Comparison of ENCODE assay signal across 9 cellular contexts in the genomic region with DNA sequence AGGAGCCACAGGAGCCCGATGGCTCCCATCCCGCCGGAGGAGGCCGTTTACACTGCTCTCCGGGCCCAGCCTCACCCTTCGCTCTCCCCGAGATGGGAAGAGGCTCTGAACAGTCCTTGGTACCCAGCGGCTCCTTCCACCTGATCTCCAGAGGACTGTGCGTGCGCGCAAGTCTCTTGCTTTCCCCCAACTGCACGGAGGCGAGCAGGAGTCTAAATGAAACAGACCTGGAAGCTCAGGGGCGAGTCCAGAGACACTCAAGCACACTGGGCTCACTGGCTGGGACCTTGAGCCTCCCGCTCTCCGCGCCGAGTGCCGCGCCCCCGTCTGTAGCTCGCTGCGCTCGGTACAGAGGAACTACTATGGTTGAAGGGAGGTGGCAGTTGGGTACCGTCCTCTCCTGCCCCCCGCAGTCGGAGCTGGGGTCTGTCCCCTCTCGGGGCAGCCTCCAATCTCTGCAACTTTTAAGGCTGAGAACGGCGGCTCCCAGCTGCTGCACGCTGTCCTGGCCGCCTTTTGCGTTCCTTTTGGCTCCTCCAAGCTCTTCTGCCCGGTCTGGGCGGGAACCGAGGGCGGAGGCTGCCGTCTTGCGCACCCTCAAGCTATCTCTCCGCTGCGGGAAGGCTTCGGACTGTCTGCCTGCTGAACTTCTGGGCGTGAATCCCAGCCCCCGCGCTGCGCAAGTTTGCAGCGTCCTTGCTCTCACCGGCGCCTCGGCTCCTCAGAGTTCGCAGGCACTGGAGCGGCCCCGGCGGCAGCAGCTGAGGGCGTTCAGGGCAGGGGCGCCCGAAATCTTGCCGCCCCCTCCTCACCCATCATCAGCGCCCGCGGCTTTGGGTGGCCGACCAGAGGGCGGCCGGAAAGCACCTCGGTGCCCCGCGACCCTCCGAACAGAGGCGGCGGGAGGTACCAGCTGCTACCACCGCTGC. TPM values are rescaled to one million over a fixed set of nuclear protein-coding genes. Genes with fewer than 3 reads are reported as not detected.
DNase-seq lines count a peak whose midpoint lies in the region; ATAC-seq and TF ChIP-seq lines count a peak whose summit lies in the region.
"Had no signal": no experiment of that assay in that cellular context is flagged by ENCODE, and none has a peak within 500 bp of the region (broad histone marks: within the 10 kb centered on the region; RNA-seq: fewer than 3 reads in every experiment).

No MANE protein-coding gene starts in this region.

- H3K4me3 ChIP-seq in BE2C (ENCODE audit: low read depth, low read length), result peak overlapping the region; percentile 75

- peak; percentile 17 for ATAC-seq in stimulated activated effector memory CD8-positive, alpha-beta T cell treated with anti-CD3 and anti-CD28 coated beads, Interleukin-12 subunit alpha, Interleukin-12 subunit beta, amount 100 ng/mL, for 72 hours
- no peak for ATAC-seq in HG02798 (IDR thresholded peaks at IDR 0.05; ENCODE audit: poor library complexity, unreplicated experiment)

- DNase-seq in BE2C (peak; percentile 42), HEK293T (ENCODE audit: extremely low spot score) (peak; percentile 17), amniotic epithelial cell (ENCODE audit: low read depth) (peak; percentile 6), immature natural killer cell (peak in 1 of 3 donors; percentile 0), NCI-H446 (lab: John Stamatoyannopoulos, UW) (no peak), NAMALWA (ENCODE audit: low spot score) (no peak)
- DNase-seq in stimulated activated effector memory CD8-positive, alpha-beta T cell treated with anti-CD3 and anti-CD28 coated beads, Interleukin-12 subunit alpha, Interleukin-12 subunit beta, amount 100 ng/mL, for 72 hours (ENCODE audit: low spot score in 2 of 2), result peak in 1 of 2 donors; percentile 52

- peaks cover 0 to 11% (median 0%) of the 10 kb centered on the region in 6 donors for H3K9me3 Mint-ChIP-seq in immature natural killer cell
- no peaks in the 10 kb centered on the region for H3K9me3 Mint-ChIP-seq in stimulated activated effector memory CD8-positive, alpha-beta T cell treated with anti-CD3 and anti-CD28 coated beads, Interleukin-12 subunit alpha, Interleukin-12 subunit beta, amount 100 ng/mL, for 72 hours
- H3K9me3 Mint-ChIP-seq: dendritic cell treated with granulocyte-macrophage colony-stimulating factor and Interleukin-4, amounts not matched to agents 40 ng/mL and 50 ng/mL, for 4 days had no signal

- peaks cover 10 to 15% of the 10 kb centered on the region in 2 donors for H3K4me1 Mint-ChIP-seq in immature natural killer cell
- H3K4me1 Mint-ChIP-seq in stimulated activated effector memory CD8-positive, alpha-beta T cell treated with anti-CD3 and anti-CD28 coated beads, Interleukin-12 subunit alpha, Interleukin-12 subunit beta, amount 100 ng/mL, for 72 hours, result no peaks in the 10 kb centered on the region

- peak overlapping the region in 3 of 5 donors; percentile 39 to 53 (median 44) for H3K4me3 Mint-ChIP-seq in immature natural killer cell
- peak overlapping the region; percentile 45 for H3K4me3 Mint-ChIP-seq in stimulated activated effector memory CD8-positive, alpha-beta T cell treated with anti-CD3 and anti-CD28 coated beads, Interleukin-12 subunit alpha, Interleukin-12 subunit beta, amount 100 ng/mL, for 72 hours
- H3K4me3 Mint-ChIP-seq: dendritic cell treated with granulocyte-macrophage colony-stimulating factor and Interleukin-4, amounts not matched to agents 40 ng/mL and 50 ng/mL, for 4 days had no signal

- POLR2A ChIA-PET in HEK293T (lab: Yijun Ruan, JAX), result no interaction called here

- H3K27ac Mint-ChIP-seq in immature natural killer cell, result no peak overlapping the region
- H3K27ac Mint-ChIP-seq in stimulated activated effector memory CD8-positive, alpha-beta T cell treated with anti-CD3 and anti-CD28 coated beads, Interleukin-12 subunit alpha, Interleukin-12 subunit beta, amount 100 ng/mL, for 72 hours, result no peak overlapping the region
- H3K27ac Mint-ChIP-seq: dendritic cell treated with granulocyte-macrophage colony-stimulating factor and Interleukin-4, amounts not matched to agents 40 ng/mL and 50 ng/mL, for 4 days had no signal

- H3K36me3 ChIP-seq in BE2C, result no peaks in the 10 kb centered on the region

- no peak for TF ChIP-seq CTCF in BE2C (IDR thresholded peaks at IDR 0.05; ENCODE audit: low read depth, low read length)

- peaks cover 7% of the 10 kb centered on the region for H3K4me1 ChIP-seq in BE2C

- no peaks in the 10 kb centered on the region for H3K9me3 ChIP-seq in BE2C

- H3K27me3 Mint-ChIP-seq in immature natural killer cell (ENCODE audit: low read depth in 3 of 3), result peaks cover 19 to 42% (median 22%) of the 10 kb centered on the region in 3 donors

- H3K36me3 Mint-ChIP-seq in immature natural killer cell, result peaks cover 0 to 4% (median 3%) of the 10 kb centered on the region in 3 donors
- no peaks in the 10 kb centered on the region for H3K36me3 Mint-ChIP-seq in stimulated activated effector memory CD8-positive, alpha-beta T cell treated with anti-CD3 and anti-CD28 coated beads, Interleukin-12 subunit alpha, Interleukin-12 subunit beta, amount 100 ng/mL, for 72 hours

- H3K27me3 ChIP-seq in BE2C, result peaks cover 15% of the 10 kb centered on the region

- CTCF ChIA-PET in HEK293T (lab: Yijun Ruan, JAX), result interaction anchor here (0.6 to 1.1 kb wide), 3 partner anchors 106 to 886 kb away, joined by 3 read pairs; no protein-coding TSS in a partner anchor

TF ChIP-seq in HEK293T, 16 proteins besides CTCF, POLR2A, EP300 and RAD21:
- no peak for TF ChIP-seq ZNF384 (IDR thresholded peaks at IDR 0.05)
- TF ChIP-seq, protein P1, sequence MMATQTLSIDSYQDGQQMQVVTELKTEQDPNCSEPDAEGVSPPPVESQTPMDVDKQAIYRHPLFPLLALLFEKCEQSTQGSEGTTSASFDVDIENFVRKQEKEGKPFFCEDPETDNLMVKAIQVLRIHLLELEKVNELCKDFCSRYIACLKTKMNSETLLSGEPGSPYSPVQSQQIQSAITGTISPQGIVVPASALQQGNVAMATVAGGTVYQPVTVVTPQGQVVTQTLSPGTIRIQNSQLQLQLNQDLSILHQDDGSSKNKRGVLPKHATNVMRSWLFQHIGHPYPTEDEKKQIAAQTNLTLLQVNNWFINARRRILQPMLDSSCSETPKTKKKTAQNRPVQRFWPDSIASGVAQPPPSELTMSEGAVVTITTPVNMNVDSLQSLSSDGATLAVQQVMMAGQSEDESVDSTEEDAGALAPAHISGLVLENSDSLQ (IDR thresholded peaks at IDR 0.05), result no peak
- TF ChIP-seq TARDBP (IDR thresholded peaks at IDR 0.05), result no peak
- no peak for TF ChIP-seq CTBP1 (IDR thresholded peaks at IDR 0.05; ENCODE audit: borderline replicate concordance)
- no peak for TF ChIP-seq FOXA1 (IDR thresholded peaks at IDR 0.05)
- no peak for TF ChIP-seq ELF4 (IDR thresholded peaks at IDR 0.05)
- TF ChIP-seq NFRKB (IDR thresholded peaks at IDR 0.05), result no peak
- no peak for TF ChIP-seq FOXK2 (IDR thresholded peaks at IDR 0.05)
- no peak for TF ChIP-seq ARNT (IDR thresholded peaks at IDR 0.05)
- TF ChIP-seq SP1 (IDR thresholded peaks at IDR 0.05), result no peak
- TF ChIP-seq SUZ12 (IDR thresholded peaks at IDR 0.05), result no peak
- no peak for TF ChIP-seq L3MBTL2 (conservative IDR thresholded peaks at IDR 0.05)
- no peak for TF ChIP-seq BHLHE40 (IDR thresholded peaks at IDR 0.05; ENCODE audit: borderline replicate concordance)
- TF ChIP-seq LEF1 (IDR thresholded peaks at IDR 0.05; ENCODE audit: borderline replicate concordance), result no peak
- no peak for TF ChIP-seq HDGF (IDR thresholded peaks at IDR 0.05; ENCODE audit: borderline replicate concordance)
- TF ChIP-seq FOXM1 (IDR thresholded peaks at IDR 0.05; ENCODE audit: borderline replicate concordance), result no peak

RNA-seq across cellular contexts. Expression of gene ALK, which starts 0.5 kb away (rescaled TPM):
- 0.99 TPM for polyA plus RNA-seq in BE2C (2012; ENCODE audit: insufficient read depth, insufficient read length, low read depth)
- polyA plus RNA-seq in immature natural killer cell, result not detected

Comparison
In these comparisons a context has a peak if more than half of its experiments do, and no peak if none do; other contexts are left out.
1. DNase-seq: peak in BE2C (single experiment), HEK293T (single experiment) and amniotic epithelial cell (single experiment); none in NCI-H446 (0 of 2) and NAMALWA (single experiment).